ENCODE assay signal across 8 cellular contexts in the genomic region with DNA sequence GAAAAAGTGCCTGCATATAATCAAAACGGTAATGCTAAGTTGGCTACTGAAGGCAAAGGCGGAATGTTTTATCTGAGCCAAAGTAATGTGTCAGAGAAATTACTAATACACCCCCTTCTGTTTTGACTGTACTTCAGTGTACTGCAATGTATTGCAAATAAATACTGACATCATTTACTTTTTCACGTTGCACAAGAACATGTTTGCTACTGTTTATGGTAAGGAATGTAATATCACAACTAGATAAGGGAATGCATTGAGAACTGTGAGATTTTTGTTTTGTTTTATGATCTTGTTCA. TPM values are rescaled to one million over a fixed set of nuclear protein-coding genes. Genes with fewer than 3 reads are reported as not detected.
A peak's percentile ranks its signal among the peaks of the same experiment; 100 is the strongest.
DNase-seq lines count a peak whose midpoint lies in the region; FAIRE-seq and TF ChIP-seq lines count a peak whose summit lies in the region.

No MANE protein-coding gene starts in this region.

- H3K27ac ChIP-seq in caudate nucleus (ENCODE audit: low read depth, low read length) (peak overlapping the region; percentile 79), muscle layer of colon (ENCODE audit: low read depth, low read length) (no peak overlapping the region)

- H3K27me3 ChIP-seq in MG63 = no peaks in the 10 kb centered on the region; the same call in 1 of the 2 replicates
- no peaks in the 10 kb centered on the region for H3K27me3 ChIP-seq in muscle layer of colon (ENCODE audit: control insufficient read depth in 1 of 2, insufficient read depth in 2 of 2, low read length in 2 of 2)

- CTCF ChIA-PET in HEK293T (lab: Yijun Ruan, JAX) = no interaction called here

- H3K4me3 ChIP-seq in MG63 (peak overlapping the region; percentile 97), muscle layer of colon (ENCODE audit: low read depth in 1 of 2, low read length in 2 of 2) (peak overlapping the region; percentile 27 to 77)

- H3K9ac ChIP-seq in muscle layer of colon (ENCODE audit: low read length) = peak overlapping the region; percentile 35

- peak; percentile 44 for DNase-seq in EH (ENCODE audit: low read depth)
- DNase-seq in MG63 = no peak
- DNase-seq in caudate nucleus (lab: John Stamatoyannopoulos, UW) = no peak
- DNase-seq in midbrain (lab: John Stamatoyannopoulos, UW) = no peak
- no peak for DNase-seq in HEK293T (ENCODE audit: extremely low spot score)
- DNase-seq in GM12892 (ENCODE audit: insufficient read length) = no peak
- no peak for DNase-seq in NCI-H187 (lab: John Stamatoyannopoulos, UW)

- H3K36me3 ChIP-seq in MG63 (no peaks in the 10 kb centered on the region), muscle layer of colon (ENCODE audit: insufficient read depth, low read length) (no peaks in the 10 kb centered on the region)

- POLR2A ChIA-PET in HEK293T (lab: Yijun Ruan, JAX) = no interaction called here

- H3K9me3 ChIP-seq in MG63 = no peaks in the 10 kb centered on the region
- H3K9me3 ChIP-seq in muscle layer of colon (ENCODE audit: low read length) = no peaks in the 10 kb centered on the region

- no peak for FAIRE-seq in GM12892 (lab: Jason Lieb, UNC)

- TF ChIP-seq POLR2A in GM12892 (IDR thresholded peaks at IDR 0.05; ENCODE audit: low read depth, low read length) = no peak

- peaks cover 8% of the 10 kb centered on the region for H3K4me1 ChIP-seq in muscle layer of colon (ENCODE audit: insufficient read depth, low read length)

TF ChIP-seq in HEK293T, 16 proteins besides CTCF, POLR2A, EP300 and RAD21:
- TF ChIP-seq FOXM1 (IDR thresholded peaks at IDR 0.05; ENCODE audit: borderline replicate concordance) (no peak), TARDBP (IDR thresholded peaks at IDR 0.05) (no peak), LEF1 (IDR thresholded peaks at IDR 0.05; ENCODE audit: borderline replicate concordance) (no peak), SUZ12 (IDR thresholded peaks at IDR 0.05) (no peak), BHLHE40 (IDR thresholded peaks at IDR 0.05; ENCODE audit: borderline replicate concordance) (no peak), SP1 (IDR thresholded peaks at IDR 0.05) (no peak), FOXK2 (IDR thresholded peaks at IDR 0.05) (no peak), L3MBTL2 (conservative IDR thresholded peaks at IDR 0.05) (no peak), ARNT (IDR thresholded peaks at IDR 0.05) (no peak), FOXA1 (IDR thresholded peaks at IDR 0.05) (no peak), NFRKB (IDR thresholded peaks at IDR 0.05) (no peak), CTBP1 (IDR thresholded peaks at IDR 0.05; ENCODE audit: borderline replicate concordance) (no peak), ELF4 (IDR thresholded peaks at IDR 0.05) (no peak), HDGF (IDR thresholded peaks at IDR 0.05; ENCODE audit: borderline replicate concordance) (no peak), ZNF384 (IDR thresholded peaks at IDR 0.05) (no peak)
- TF ChIP-seq, protein P1, sequence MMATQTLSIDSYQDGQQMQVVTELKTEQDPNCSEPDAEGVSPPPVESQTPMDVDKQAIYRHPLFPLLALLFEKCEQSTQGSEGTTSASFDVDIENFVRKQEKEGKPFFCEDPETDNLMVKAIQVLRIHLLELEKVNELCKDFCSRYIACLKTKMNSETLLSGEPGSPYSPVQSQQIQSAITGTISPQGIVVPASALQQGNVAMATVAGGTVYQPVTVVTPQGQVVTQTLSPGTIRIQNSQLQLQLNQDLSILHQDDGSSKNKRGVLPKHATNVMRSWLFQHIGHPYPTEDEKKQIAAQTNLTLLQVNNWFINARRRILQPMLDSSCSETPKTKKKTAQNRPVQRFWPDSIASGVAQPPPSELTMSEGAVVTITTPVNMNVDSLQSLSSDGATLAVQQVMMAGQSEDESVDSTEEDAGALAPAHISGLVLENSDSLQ (IDR thresholded peaks at IDR 0.05) = no peak
TF ChIP-seq in HEK293T: peak in this region for 0.

RNA-seq across cellular contexts. Expression of gene AGTPBP1, which starts 0.8 kb away (rescaled TPM):
- total RNA-seq in MG63 (2014; rRNA removed; shearing (Covaris generic); ENCODE audit: low replicate concordance) = 13.0 and 22.5 TPM in 2 replicates
- polyA plus RNA-seq in GM12892 (2012; ENCODE audit: missing spikeins) = 18.6 TPM
